Comparison of ENCODE assay signal across 8 cellular contexts in genomic region chr3:61936344-61936937, GRCh38.
DNase-seq lines count a peak whose midpoint lies in the region; ATAC-seq and TF ChIP-seq lines count a peak whose summit lies in the region.

No MANE protein-coding gene starts in this region.

- H3K4me3 Mint-ChIP-seq in stimulated activated naive B cell treated with anti-CD40 and anti-IgM and Interleukin-4, amounts not matched to agents 10 μg/mL and 1 μg/mL and 100 μg/mL, for 72 hours, result no peak overlapping the region

- peak; percentile 68 for TF ChIP-seq CTCF in epithelial cell of proximal tubule (conservative IDR thresholded peaks at IDR 0.05; ENCODE audit: low read depth, low read length)

- H3K36me3 Mint-ChIP-seq in stimulated activated naive B cell treated with anti-CD40 and anti-IgM and Interleukin-4, amounts not matched to agents 10 μg/mL and 1 μg/mL and 100 μg/mL, for 72 hours, result no peaks in the 10 kb centered on the region

- H3K4me1 Mint-ChIP-seq in stimulated activated naive B cell treated with anti-CD40 and anti-IgM and Interleukin-4, amounts not matched to agents 10 μg/mL and 1 μg/mL and 100 μg/mL, for 72 hours, result no peaks in the 10 kb centered on the region

- ATAC-seq in GM19043 (IDR thresholded peaks at IDR 0.05; ENCODE audit: low read depth, unreplicated experiment) (peak; percentile 63), HG03139 (IDR thresholded peaks at IDR 0.05; ENCODE audit: unreplicated experiment) (no peak)
- ATAC-seq in stimulated activated naive B cell treated with anti-CD40 and anti-IgM and Interleukin-4, amounts not matched to agents 10 μg/mL and 1 μg/mL and 100 μg/mL, for 72 hours (replicated peaks), result peak; percentile 59 to 63

- DNase-seq in AML-193 (lab: John Stamatoyannopoulos, UW) (peak; percentile 4 to 26), NCI-H226 (peak; percentile 30), epithelial cell of proximal tubule (ENCODE audit: low read depth) (no peak), G401 (ENCODE audit: low spot score) (no peak), HK-2 (ENCODE audit: unreplicated experiment) (no peak)
- DNase-seq in stimulated activated naive B cell treated with anti-CD40 and anti-IgM and Interleukin-4, amounts not matched to agents 10 μg/mL and 1 μg/mL and 100 μg/mL, for 72 hours, result no peak

- no peak overlapping the region for H3K27ac Mint-ChIP-seq in stimulated activated naive B cell treated with anti-CD40 and anti-IgM and Interleukin-4, amounts not matched to agents 10 μg/mL and 1 μg/mL and 100 μg/mL, for 72 hours

- peaks cover 4 to 7% of the 10 kb centered on the region in 2 donors for H3K27me3 Mint-ChIP-seq in stimulated activated naive B cell treated with anti-CD40 and anti-IgM and Interleukin-4, amounts not matched to agents 10 μg/mL and 1 μg/mL and 100 μg/mL, for 72 hours

- no peak overlapping the region for H3K4me3 ChIP-seq in epithelial cell of proximal tubule (ENCODE audit: low read depth, low read length)

- H3K9me3 Mint-ChIP-seq in stimulated activated naive B cell treated with anti-CD40 and anti-IgM and Interleukin-4, amounts not matched to agents 10 μg/mL and 1 μg/mL and 100 μg/mL, for 72 hours, result peaks cover 3 to 5% of the 10 kb centered on the region in 2 donors

- in situ Hi-C loops in G401 (cut with HindIII; ENCODE audit: low sequenced_read_pairs), result no loop called here

Comparison
In these comparisons a context has a peak if more than half of its experiments do, and no peak if none do; other contexts are left out.
1. DNase-seq: peak in AML-193 (2 of 2) and NCI-H226 (single experiment); none in epithelial cell of proximal tubule (single experiment), stimulated activated naive B cell treated with anti-CD40 and anti-IgM and Interleukin-4, amounts not matched to agents 10 μg/mL and 1 μg/mL and 100 μg/mL, for 72 hours (single experiment), G401 (single experiment) and HK-2 (single experiment).